In genomic region chr1:94012686-94013330, GRCh38 we compare ENCODE assay signal across 17 cellular contexts.
DNase-seq lines count a peak whose midpoint lies in the region; ATAC-seq, FAIRE-seq and TF ChIP-seq lines count a peak whose summit lies in the region.
"Had no signal": no experiment of that assay in that cellular context is flagged by ENCODE, and none has a peak within 500 bp of the region (broad histone marks: within the 10 kb centered on the region; RNA-seq: fewer than 3 reads in every experiment).

No MANE protein-coding gene starts in this region.

- H3K27me3 Mint-ChIP-seq in WTC11 (ENCODE audit: low read depth) = peaks cover 74% of the 10 kb centered on the region

- DNase-seq in WTC11 (ENCODE audit: low spot score) (peak; percentile 51), HuH-7 (ENCODE audit: low spot score) (no peak), kidney (no peak)
- DNase-seq: activated CD4-positive, CD25-positive, alpha-beta regulatory T cell; adrenal gland; EL; NCI-H1105; stimulated activated CD4-positive, alpha-beta T cell treated with anti-CD3 and anti-CD28 coated beads, Interleukin-4, amount 100 ng/mL, for 24 hours; stimulated activated CD8-positive, alpha-beta memory T cell treated with anti-CD3 and anti-CD28 coated beads, Interleukin-4, amount 100 ng/mL, for 48 hours; testis had no signal

- peak overlapping the region in 6 of 11 experiments; percentile 2 to 32 (median 10); a peak in 4 of 22 replicates for H3K4me2 ChIP-seq in BLaER1 treated with 17β-estradiol and CSF1 and Interleukin-3, amounts not matched to agents 10 nM and 100 nM

- TF ChIP-seq CTCF in WTC11 (IDR thresholded peaks at IDR 0.05) (no peak), kidney (IDR thresholded peaks at IDR 0.05; ENCODE audit: borderline replicate concordance, extremely low read depth, insufficient read depth) (no peak)

- no peaks in the 10 kb centered on the region for H3K9me3 ChIP-seq in BLaER1 treated with 17β-estradiol and CSF1 and Interleukin-3, amounts not matched to agents 10 nM and 100 nM (replicated peaks in 1 of 11)
- H3K9me3 ChIP-seq in HUES48 (ENCODE audit: control insufficient read depth, insufficient read depth, low read length) (no peaks in the 10 kb centered on the region), iPS-18a (ENCODE audit: control insufficient read depth, low read depth, low read length) (no peaks in the 10 kb centered on the region), kidney (ENCODE audit: control insufficient read depth in 1 of 2, low read length in 2 of 2) (no peaks in the 10 kb centered on the region)
- H3K9me3 ChIP-seq: adrenal gland, testis had no signal

- no peaks in the 10 kb centered on the region for H4K20me1 ChIP-seq in BLaER1 treated with 17β-estradiol and CSF1 and Interleukin-3, amounts not matched to agents 10 nM and 100 nM

- ATAC-seq in WTC11 (peak; percentile 70), GM21367 (IDR thresholded peaks at IDR 0.05; ENCODE audit: unreplicated experiment) (no peak), HG02623 (IDR thresholded peaks at IDR 0.05; ENCODE audit: unreplicated experiment) (no peak)

- H3K27me3 ChIP-seq in BLaER1 treated with 17β-estradiol and CSF1 and Interleukin-3, amounts not matched to agents 10 nM and 100 nM = peaks cover 0 to 8% (median 0%) of the 10 kb centered on the region in 11 experiments; a peak in 4 of 22 replicates
- H3K27me3 ChIP-seq in HUES48 (ENCODE audit: control insufficient read depth, insufficient read depth, low read length) = peaks cover 18% of the 10 kb centered on the region
- H3K27me3 ChIP-seq in iPS-18a (ENCODE audit: control insufficient read depth, insufficient read depth, low read length) = peaks cover 28% of the 10 kb centered on the region
- H3K27me3 ChIP-seq: adrenal gland, testis had no signal

- H3K36me3 ChIP-seq in BLaER1 treated with 17β-estradiol and CSF1 and Interleukin-3, amounts not matched to agents 10 nM and 100 nM = no peaks in the 10 kb centered on the region
- H3K36me3 ChIP-seq in HUES48 (ENCODE audit: control insufficient read depth, insufficient read depth, low read length) (no peaks in the 10 kb centered on the region), iPS-18a (ENCODE audit: control insufficient read depth, low read depth, low read length) (no peaks in the 10 kb centered on the region), kidney (ENCODE audit: control insufficient read depth in 1 of 2, insufficient read depth in 2 of 2, low read length in 2 of 2) (no peaks in the 10 kb centered on the region)
- H3K36me3 ChIP-seq: adrenal gland had no signal

- H3K36me3 Mint-ChIP-seq in WTC11 = no peaks in the 10 kb centered on the region

- no peak overlapping the region for H3K4me3 ChIP-seq in BLaER1 treated with 17β-estradiol and CSF1 and Interleukin-3, amounts not matched to agents 10 nM and 100 nM
- H3K4me3 ChIP-seq in HUES48 (ENCODE audit: low read depth, low read length) (0 out of 2 replicates have a peak overlapping the region, but pooled peaks have one; percentile 18), iPS-18a (ENCODE audit: low read length) (peak overlapping the region; percentile 20), kidney (ENCODE audit: low read length in 2 of 2) (no peak overlapping the region)
- H3K4me3 ChIP-seq: adrenal gland, testis had no signal

- H3K9ac ChIP-seq in BLaER1 treated with 17β-estradiol and CSF1 and Interleukin-3, amounts not matched to agents 10 nM and 100 nM = no peak overlapping the region
- H3K9ac ChIP-seq in HUES48 (ENCODE audit: low read depth, low read length) (no peak overlapping the region), iPS-18a (ENCODE audit: low read length) (no peak overlapping the region), kidney (ENCODE audit: low read length in 2 of 2) (no peak overlapping the region)

- H3K4me3 Mint-ChIP-seq in WTC11 = peak overlapping the region; percentile 8

- H3K4me1 ChIP-seq in BLaER1 treated with 17β-estradiol and CSF1 and Interleukin-3, amounts not matched to agents 10 nM and 100 nM = peaks cover 10 to 24% (median 15%) of the 10 kb centered on the region in 10 experiments; a peak in 17 of 20 replicates
- H3K4me1 ChIP-seq in HUES48 (ENCODE audit: control insufficient read depth, insufficient read depth, low read length) (peaks cover 23% of the 10 kb centered on the region), iPS-18a (ENCODE audit: control insufficient read depth, low read depth, low read length) (peaks cover 23% of the 10 kb centered on the region), kidney (ENCODE audit: control insufficient read depth in 1 of 2, insufficient read depth in 1 of 2, low read depth in 1 of 2, low read length in 2 of 2) (no peaks in the 10 kb centered on the region)
- H3K4me1 ChIP-seq: adrenal gland, testis had no signal

- peaks cover 34% of the 10 kb centered on the region for H3K4me1 Mint-ChIP-seq in WTC11

- no peaks in the 10 kb centered on the region for H3K9me3 Mint-ChIP-seq in WTC11

- no peak overlapping the region; the same call in 1 of the 2 replicates for H3K27ac Mint-ChIP-seq in WTC11

- no peak overlapping the region for H3K27ac ChIP-seq in BLaER1 treated with 17β-estradiol and CSF1 and Interleukin-3, amounts not matched to agents 10 nM and 100 nM
- H3K27ac ChIP-seq in HUES48 (ENCODE audit: low read depth, low read length) (no peak overlapping the region), iPS-18a (ENCODE audit: low read length) (no peak overlapping the region), kidney (ENCODE audit: low read depth in 2 of 2, low read length in 2 of 2) (no peak overlapping the region)
- H3K27ac ChIP-seq: adrenal gland, testis had no signal

- POLR2A ChIA-PET in WTC11 (lab: Charles Lee) = interaction anchor here (0.5 to 1.0 kb wide), 2 partner anchors 9 to 20 kb away, joined by 3 read pairs; no protein-coding TSS in a partner anchor

- intact Hi-C loops in kidney (cut with DNase I) = no loop called here

- CTCF ChIA-PET in WTC11 (lab: Charles Lee) = interaction anchor here (0.6 to 3.9 kb wide), 9 partner anchors 9 to 1526 kb away, joined by 3 to 24 read pairs (median 5); partner anchors contain the start of genes GCLM and GFI1

- FAIRE-seq in kidney (lab: Jason Lieb, UNC) = no peak
- FAIRE-seq: frontal cortex, islet of Langerhans had no signal

TF ChIP-seq in WTC11, 78 proteins besides CTCF, POLR2A, EP300 and RAD21 (continues in another document):
- TF ChIP-seq MAX (CRISPR knock-in tag; IDR thresholded peaks at IDR 0.05) (peak; percentile 92), RELA (CRISPR knock-in tag; IDR thresholded peaks at IDR 0.05; ENCODE audit: borderline replicate concordance) (peak; percentile 78; the same call in 1 of the 2 replicates), ZNF138 (CRISPR knock-in tag; conservative IDR thresholded peaks at IDR 0.05) (0 out of 2 replicates have a peak, but pooled peaks have one; percentile 37), ESRRA (CRISPR knock-in tag; IDR thresholded peaks at IDR 0.05; ENCODE audit: borderline replicate concordance) (peak; percentile 51; the same call in 1 of the 2 replicates), ATF6 (CRISPR knock-in tag; IDR thresholded peaks at IDR 0.05) (no peak), PRDM15 (CRISPR knock-in tag; IDR thresholded peaks at IDR 0.05) (0 out of 2 replicates have a peak, but pooled peaks have one; percentile 22), USF1 (CRISPR knock-in tag; IDR thresholded peaks at IDR 0.05) (peak; percentile 59; the same call in 1 of the 2 replicates)

Comparison
In these comparisons a context has a peak if more than half of its experiments do, and no peak if none do; other contexts are left out.
1. H3K4me3 ChIP-seq: peak in HUES48 (single experiment) and iPS-18a (single experiment); none in BLaER1 treated with 17β-estradiol and CSF1 and Interleukin-3, amounts not matched to agents 10 nM and 100 nM (0 of 10) and kidney (0 of 2).